Comparison of ENCODE assay signal across 26 cellular contexts in the genomic region with DNA sequence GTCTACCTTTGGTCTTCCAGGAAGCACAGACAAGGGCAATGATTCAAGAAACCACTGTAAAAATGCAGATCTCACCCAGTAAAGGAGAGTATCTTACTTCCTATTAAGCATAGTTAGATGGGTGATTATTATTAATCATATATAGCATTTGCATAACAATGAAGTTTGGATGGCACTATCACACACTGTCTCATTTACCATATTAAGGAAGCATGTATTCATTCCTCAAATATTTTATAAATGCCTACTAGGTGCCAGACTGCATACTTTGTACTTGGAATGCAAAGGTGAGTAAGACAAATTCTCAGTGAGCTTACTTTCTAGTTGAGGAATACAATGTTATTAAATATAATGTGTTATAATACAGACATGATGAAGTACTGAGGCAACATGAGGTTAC. TPM values are rescaled to one million over a fixed set of nuclear protein-coding genes. Genes with fewer than 3 reads are reported as not detected.
A peak's percentile ranks its signal among the peaks of the same experiment; 100 is the strongest.
DNase-seq lines count a peak whose midpoint lies in the region; ATAC-seq, FAIRE-seq and TF ChIP-seq lines count a peak whose summit lies in the region.
"Had no signal": no experiment of that assay in that cellular context is flagged by ENCODE, and none has a peak within 500 bp of the region (broad histone marks: within the 10 kb centered on the region; RNA-seq: fewer than 3 reads in every experiment).

No MANE protein-coding gene starts in this region.

- DNase-seq in ELR (ENCODE audit: low read depth): peak; percentile 26
- DNase-seq in M059J (ENCODE audit: low read depth): peak; percentile 30
- DNase-seq in bronchial epithelial cell (ENCODE audit: low read depth): peak; percentile 93
- peak; percentile 80 for DNase-seq in kidney tubule cell (ENCODE audit: low spot score)
- DNase-seq in erythroblast (lab: John Stamatoyannopoulos, UW): no peak
- no peak for DNase-seq in NCI-H82 treated with DMSO at 0.1 percent for 48 hours (lab: John Stamatoyannopoulos, UW; ENCODE audit: unreplicated experiment)
- DNase-seq in NCI-H526 (lab: John Stamatoyannopoulos, UW): no peak
- no peak for DNase-seq in activated CD4-positive, alpha-beta T cell treated with anti-CD3 and anti-CD28 coated beads for 36 hours
- DNase-seq: CD4-positive, CD25-positive, alpha-beta regulatory T cell; DND-41; MM.1S; NCI-H1048; NCI-H1417 treated with DMSO at 0.1 percent for 48 hours; NCI-H187; NCI-H2227 treated with DMSO at 0.1 percent for 48 hours; NCI-H510A treated with DMSO at 0.1 percent for 48 hours; NCI-H774; SIG-M5; SK-N-SH had no signal

- H3K27me3 Mint-ChIP-seq in activated CD4-positive, alpha-beta T cell treated with anti-CD3 and anti-CD28 coated beads for 36 hours: peaks cover 9% of the 10 kb centered on the region

- H3K36me3 ChIP-seq in bronchial epithelial cell (ENCODE audit: control insufficient read depth, insufficient read depth, low read length): no peaks in the 10 kb centered on the region

- H3K4me1 Mint-ChIP-seq in activated CD4-positive, alpha-beta T cell treated with anti-CD3 and anti-CD28 coated beads for 36 hours: no peaks in the 10 kb centered on the region
- H3K4me1 Mint-ChIP-seq: CD4-positive, CD25-positive, alpha-beta regulatory T cell had no signal

- no peak for TF ChIP-seq POLR2A in erythroblast (IDR thresholded peaks at IDR 0.05; ENCODE audit: low read length)

- H3K9me3 Mint-ChIP-seq in activated CD4-positive, alpha-beta T cell treated with anti-CD3 and anti-CD28 coated beads for 36 hours (ENCODE audit: low read depth): no peaks in the 10 kb centered on the region
- H3K9me3 Mint-ChIP-seq: CD4-positive, CD25-positive, alpha-beta regulatory T cell had no signal

- H3K27ac Mint-ChIP-seq in activated CD4-positive, alpha-beta T cell treated with anti-CD3 and anti-CD28 coated beads for 36 hours: no peak overlapping the region
- H3K27ac Mint-ChIP-seq: CD4-positive, CD25-positive, alpha-beta regulatory T cell had no signal

- POLR2A ChIA-PET in activated CD4-positive, alpha-beta T cell treated with anti-CD3 and anti-CD28 coated beads for 36 hours (lab: Charles Lee): no interaction called here

- no peak for TF ChIP-seq CTCF in bronchial epithelial cell (IDR thresholded peaks at IDR 0.05; ENCODE audit: insufficient read depth, low read length, severe bottlenecking)

- no peak for FAIRE-seq in bronchial epithelial cell (lab: Jason Lieb, UNC)
- FAIRE-seq: A549, G401.6, GM12892, GM18507, GM19239, H1, K562 had no signal

- intact Hi-C loops in activated CD4-positive, alpha-beta T cell treated with anti-CD3 and anti-CD28 coated beads for 36 hours (cut with DNase I, micrococcal nuclease): no loop called here

- no peak for ATAC-seq in activated CD4-positive, alpha-beta T cell treated with anti-CD3 and anti-CD28 coated beads for 36 hours
- ATAC-seq: A549, K562 had no signal

- H3K4me3 Mint-ChIP-seq in activated CD4-positive, alpha-beta T cell treated with anti-CD3 and anti-CD28 coated beads for 36 hours: no peak overlapping the region
- H3K4me3 Mint-ChIP-seq: CD4-positive, CD25-positive, alpha-beta regulatory T cell had no signal

- H3K27me3 ChIP-seq in bronchial epithelial cell (ENCODE audit: control insufficient read depth, insufficient read depth, low read length): no peaks in the 10 kb centered on the region

- CTCF ChIA-PET in activated CD4-positive, alpha-beta T cell treated with anti-CD3 and anti-CD28 coated beads for 36 hours (lab: Charles Lee): no interaction called here

- H3K4me3 ChIP-seq in bronchial epithelial cell (ENCODE audit: low read depth, low read length): no peak overlapping the region
- H3K4me3 ChIP-seq: A549, K562 had no signal

- no peaks in the 10 kb centered on the region for H3K36me3 Mint-ChIP-seq in activated CD4-positive, alpha-beta T cell treated with anti-CD3 and anti-CD28 coated beads for 36 hours (ENCODE audit: low read depth)
- H3K36me3 Mint-ChIP-seq: CD4-positive, CD25-positive, alpha-beta regulatory T cell had no signal

RNA-seq across cellular contexts. Expression of a gene that starts 53.9 kb away (rescaled TPM):
- 43.2 and 113 TPM in 2 replicates for total RNA-seq in M059J (2014; rRNA removed; shearing (Covaris generic))
- 2.1 and 3.3 TPM in 2 replicates for total RNA-seq in bronchial epithelial cell
- 10 to 100 TPM in 1 of 2 experiments, 1 to 10 TPM in 1; 7.8 to 10.4 TPM for total RNA-seq in activated CD4-positive, alpha-beta T cell treated with anti-CD3 and anti-CD28 coated beads for 36 hours

Comparison
In these comparisons a context has a peak if more than half of its experiments do, and no peak if none do; other contexts are left out.
1. DNase-seq: peak in ELR (single experiment), M059J (single experiment), bronchial epithelial cell (single experiment) and kidney tubule cell (single experiment); none in erythroblast (0 of 2), NCI-H82 treated with DMSO at 0.1 percent for 48 hours (single experiment), NCI-H526 (0 of 2) and activated CD4-positive, alpha-beta T cell treated with anti-CD3 and anti-CD28 coated beads for 36 hours (single experiment).